8 cellular contexts compared by ENCODE assay signal in genomic region chr3:23805881-23806321, GRCh38. TPM values are rescaled to one million over a fixed set of nuclear protein-coding genes. Genes with fewer than 3 reads are reported as not detected.
DNase-seq lines count a peak whose midpoint lies in the region; ATAC-seq and TF ChIP-seq lines count a peak whose summit lies in the region.

TSS of gene UBE2E1 (plus strand) at chr3:23805955. CDS start at chr3:23807270, 1,315 bp downstream.

- no peaks in the 10 kb centered on the region for H3K36me3 ChIP-seq in CD8-positive, alpha-beta T cell (ENCODE audit: insufficient read depth, low read length)
- peaks cover 20% of the 10 kb centered on the region for H3K36me3 ChIP-seq in neuron (ENCODE audit: insufficient read depth, low read length)
- H3K36me3 ChIP-seq in testis (ENCODE audit: low read depth, missing control alignments), result no peaks in the 10 kb centered on the region

- no peaks in the 10 kb centered on the region for H3K9me3 ChIP-seq in CD8-positive, alpha-beta T cell (ENCODE audit: low read length)
- no peaks in the 10 kb centered on the region for H3K9me3 ChIP-seq in neuron (ENCODE audit: low read length)
- H3K9me3 ChIP-seq in testis, result no peaks in the 10 kb centered on the region

- CTCF ChIA-PET in CD8-positive, alpha-beta T cell (lab: Charles Lee), result no interaction called here

- peak within 1 kb of the TSS; percentile 97 for H3K4me3 Mint-ChIP-seq in CD8-positive, alpha-beta T cell

- peak within 1 kb of the TSS; percentile 33 for H3K27ac ChIP-seq in CD8-positive, alpha-beta T cell (ENCODE audit: low read depth, low read length)
- H3K27ac ChIP-seq in foreskin keratinocyte (peak within 1 kb of the TSS; percentile 40), testis (peak within 1 kb of the TSS; percentile 92 to 97)

- peaks cover 16% of the 10 kb centered on the region for H3K36me3 Mint-ChIP-seq in CD8-positive, alpha-beta T cell

- H3K9me3 Mint-ChIP-seq in CD8-positive, alpha-beta T cell, result no peaks in the 10 kb centered on the region

- peak within 1 kb of the TSS; percentile 98 for H3K27ac Mint-ChIP-seq in CD8-positive, alpha-beta T cell

- 0% methylated on average over 5 to 8 of the region's 51 CpGs for WGBS in testis, 2 donors

- H3K27me3 ChIP-seq in CD8-positive, alpha-beta T cell (ENCODE audit: insufficient read depth, low read length), result no peaks in the 10 kb centered on the region
- H3K27me3 ChIP-seq in foreskin keratinocyte, result no peaks in the 10 kb centered on the region
- H3K27me3 ChIP-seq in neuron (ENCODE audit: insufficient read depth, low read length), result no peaks in the 10 kb centered on the region
- no peaks in the 10 kb centered on the region for H3K27me3 ChIP-seq in testis

- DNase-seq in CD8-positive, alpha-beta T cell, result peak; percentile 53 to 84 (median 70)
- DNase-seq in SIG-M5 treated with dmso at 0.1 percent for 504 hours (lab: John Stamatoyannopoulos, UW; ENCODE audit: unreplicated experiment) (peak; percentile 73), foreskin keratinocyte (peak in 1 of 2 donors; percentile 30), testis (peak; percentile 78)
- DNase-seq in activated gamma-delta T cell treated with anti-CD3 and anti-CD28 coated beads, Interleukin-2, amount 50 U/mL, for 16 hours (ENCODE audit: low read depth), result peak; percentile 58

- H3K4me3 ChIP-seq in CD8-positive, alpha-beta T cell (ENCODE audit: low read depth, low read length), result peak within 1 kb of the TSS; percentile 63
- peak within 1 kb of the TSS; percentile 62 for H3K4me3 ChIP-seq in neuron (ENCODE audit: low read length)
- peak within 1 kb of the TSS; percentile 78 to 92 for H3K4me3 ChIP-seq in testis

- TF ChIP-seq CTCF in CD8-positive, alpha-beta T cell (IDR thresholded peaks at IDR 0.05), result no peak
- TF ChIP-seq CTCF in foreskin keratinocyte (conservative IDR thresholded peaks at IDR 0.05) (no peak), testis (IDR thresholded peaks at IDR 0.05) (no peak)

- ATAC-seq in CD8-positive, alpha-beta T cell, result peak; percentile 82
- ATAC-seq in GM19351 (IDR thresholded peaks at IDR 0.05; ENCODE audit: unreplicated experiment) (peak; percentile 74), HG03469 (IDR thresholded peaks at IDR 0.05; ENCODE audit: unreplicated experiment) (peak; percentile 49), foreskin keratinocyte (peak; percentile 70)

- intact Hi-C loops in CD8-positive, alpha-beta T cell (cut with DNase I, micrococcal nuclease), result loop anchor here in 1 of 2 experiments (2.0 to 10.0 kb wide), 3 partner anchors 111 to 604 kb away; partner anchors contain the start of genes NKIRAS1, NR1D2, RPL15 and UBE2E2
- intact Hi-C loops in testis (cut with DNase I; ENCODE audit: low total_unique reads), result no loop called here

- peak within 1 kb of the TSS; percentile 88 for H2AFZ ChIP-seq in neuron (ENCODE audit: low read depth, low read length)

- POLR2A ChIA-PET in CD8-positive, alpha-beta T cell (lab: Charles Lee), result interaction anchor here (1.4 kb wide), 1 partner anchor 39 kb away, joined by 5 read pairs; no protein-coding TSS in a partner anchor

- H3K4me1 ChIP-seq in CD8-positive, alpha-beta T cell (ENCODE audit: insufficient read depth, low read length), result peaks cover 27% of the 10 kb centered on the region
- H3K4me1 ChIP-seq in foreskin keratinocyte, result peaks cover 10% of the 10 kb centered on the region
- peaks cover 18% of the 10 kb centered on the region for H3K4me1 ChIP-seq in neuron (ENCODE audit: insufficient read depth, low read length)
- peaks cover 13% of the 10 kb centered on the region for H3K4me1 ChIP-seq in testis

- no peaks in the 10 kb centered on the region for H3K27me3 Mint-ChIP-seq in CD8-positive, alpha-beta T cell (ENCODE audit: low read depth)

- peaks cover 47% of the 10 kb centered on the region for H3K4me1 Mint-ChIP-seq in CD8-positive, alpha-beta T cell (ENCODE audit: low read depth)

- TF ChIP-seq POLR2A in testis (IDR thresholded peaks at IDR 0.05), result no peak

RNA-seq across cellular contexts. Expression of gene UBE2E1, which starts in this region (rescaled TPM):
- total RNA-seq in CD8-positive, alpha-beta T cell, result 10 to 100 TPM; 39.8 to 40.6 TPM
- total RNA-seq in foreskin keratinocyte (91.8 and 97.3 TPM in 2 replicates), testis (10 to 100 TPM; 68.7 to 82.2 TPM)
- polyA plus RNA-seq in foreskin keratinocyte (88.1 and 93.4 TPM in 2 replicates), testis (ENCODE audit: insufficient read depth, low read depth, low replicate concordance) (89.5 TPM)

Comparison
In these comparisons a context has a peak if more than half of its experiments do, and no peak if none do; other contexts are left out.
1. H3K27ac ChIP-seq: peak in every context shown above with its lines; median percentile 94 in testis; 40 in foreskin keratinocyte; 33 in CD8-positive, alpha-beta T cell.